1 cellular context compared by ENCODE assay signal in genomic region chr16:1965610-1966009, GRCh38.
TF ChIP-seq lines count a peak whose summit lies in the region.

No MANE protein-coding gene starts in this region.

TF ChIP-seq in HepG2, 621 proteins besides CTCF, POLR2A, EP300 and RAD21:
- TF ChIP-seq POGK (CRISPR knock-in tag; conservative IDR thresholded peaks at IDR 0.05) = no peak
- TF ChIP-seq PPARG (CRISPR knock-in tag; conservative IDR thresholded peaks at IDR 0.05) = no peak
- 0 out of 2 replicates have a peak, but pooled peaks have one; percentile 54 for TF ChIP-seq ZNF318 (CRISPR knock-in tag; IDR thresholded peaks at IDR 0.05)
TF ChIP-seq in HepG2: peak in this region for 1.
